8 cellular contexts compared by ENCODE assay signal in the genomic region with DNA sequence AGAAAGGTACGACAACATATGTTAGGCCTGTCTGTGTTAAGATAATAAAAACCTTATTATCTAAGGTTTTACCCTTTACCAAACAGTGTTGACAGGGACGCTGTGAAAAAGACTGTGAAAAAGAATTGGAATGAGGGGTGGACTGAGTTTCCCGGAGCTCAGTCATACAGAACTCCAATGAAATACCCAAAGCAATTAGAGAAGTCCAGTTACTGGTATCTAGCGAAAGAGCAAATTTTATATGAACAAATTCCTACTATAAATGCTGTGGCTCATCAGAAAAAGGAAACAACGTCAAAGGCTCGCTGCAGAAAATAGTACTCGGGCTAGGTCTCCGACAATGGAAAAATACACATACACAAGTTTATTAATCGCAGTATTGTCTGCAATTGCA. TPM values are rescaled to one million over a fixed set of nuclear protein-coding genes. Genes with fewer than 3 reads are reported as not detected.
DNase-seq lines count a peak whose midpoint lies in the region; ATAC-seq and TF ChIP-seq lines count a peak whose summit lies in the region.

No MANE protein-coding gene starts in this region.

- H3K27me3 Mint-ChIP-seq in chondrocyte (ENCODE audit: low read depth) = no peaks in the 10 kb centered on the region

- peak; percentile 3 for ATAC-seq in GM18867 (IDR thresholded peaks at IDR 0.05; ENCODE audit: unreplicated experiment)
- no peak for ATAC-seq in GM19035 (IDR thresholded peaks at IDR 0.05; ENCODE audit: unreplicated experiment)

- peaks cover 6% of the 10 kb centered on the region; the same call in 1 of the 2 replicates for H3K36me3 ChIP-seq in HUES6 (ENCODE audit: control insufficient read depth, insufficient read depth, low read length)
- H3K36me3 ChIP-seq in mucosa of stomach (ENCODE audit: control insufficient read depth, insufficient read depth, low read length) = no peaks in the 10 kb centered on the region

- peak overlapping the region; percentile 96 for H3K4me3 Mint-ChIP-seq in chondrocyte (ENCODE audit: unreplicated experiment)

- peak overlapping the region; percentile 99 for H3K27ac Mint-ChIP-seq in chondrocyte (ENCODE audit: unreplicated experiment)

- intact Hi-C loops in posterior vena cava (cut with DNase I) = no loop called here

- no peaks in the 10 kb centered on the region for H3K9me3 Mint-ChIP-seq in chondrocyte (ENCODE audit: low read depth)

- H3K4me1 Mint-ChIP-seq in chondrocyte (ENCODE audit: low read depth) = peaks cover 36% of the 10 kb centered on the region

- H3K9me3 ChIP-seq in HUES6 (ENCODE audit: control insufficient read depth, insufficient read depth, low read depth, low read length) (no peaks in the 10 kb centered on the region), mucosa of stomach (ENCODE audit: control insufficient read depth, low read length) (no peaks in the 10 kb centered on the region)

- H3K36me3 Mint-ChIP-seq in chondrocyte (ENCODE audit: low read depth) = peaks cover 2% of the 10 kb centered on the region

- peak; percentile 58 for TF ChIP-seq CTCF in chondrocyte (IDR thresholded peaks at IDR 0.05)

- peak overlapping the region; percentile 51; the same call in 1 of the 2 replicates for H3K27ac ChIP-seq in HUES6 (ENCODE audit: low read depth, low read length)

- no peak for DNase-seq in chondrocyte (ENCODE audit: low spot score)
- no peak for DNase-seq in posterior vena cava (ENCODE audit: low spot score)
- no peak for DNase-seq in dermis blood vessel endothelial cell
- DNase-seq in NCI-H2227 treated with DMSO at 0.1 percent for 48 hours (lab: John Stamatoyannopoulos, UW) = no peak

- H3K9ac ChIP-seq in HUES6 (ENCODE audit: low read length) (peak overlapping the region; percentile 93), mucosa of stomach (ENCODE audit: low read length) (peak overlapping the region; percentile 95)

- peak overlapping the region; percentile 93 for H3K4me3 ChIP-seq in HUES6 (ENCODE audit: low read depth, low read length)
- H3K4me3 ChIP-seq in mucosa of stomach (ENCODE audit: low read length) = peak overlapping the region; percentile 96

- H3K4me1 ChIP-seq in HUES6 (ENCODE audit: control insufficient read depth, insufficient read depth, low read length) (no peaks in the 10 kb centered on the region), mucosa of stomach (ENCODE audit: control insufficient read depth, insufficient read depth, low read length) (peaks cover 16% of the 10 kb centered on the region)

- H3K27me3 ChIP-seq in HUES6 (ENCODE audit: control insufficient read depth, insufficient read depth, low read length) (no peaks in the 10 kb centered on the region), mucosa of stomach (ENCODE audit: control insufficient read depth, insufficient read depth, low read length) (no peaks in the 10 kb centered on the region)

RNA-seq across cellular contexts. Expression of gene RBBP5, which starts 0.7 kb away (rescaled TPM):
- 12.4 to 14.4 TPM (median 13.6 TPM) in 3 replicates for total RNA-seq in chondrocyte
- total RNA-seq in posterior vena cava = 10 to 100 TPM in 1 of 2 donors, 1 to 10 TPM in 1; 8.3 to 10.2 TPM
- 23.6 and 24.5 TPM in 2 replicates for total RNA-seq in dermis blood vessel endothelial cell

RNA-seq across cellular contexts. Expression of gene TMEM81, which starts 38.2 kb away (rescaled TPM):
- 2.5 to 3.8 TPM (median 3.7 TPM) in 3 replicates for total RNA-seq in chondrocyte
- 1 to 10 TPM; 1.4 to 1.5 TPM for total RNA-seq in posterior vena cava
- total RNA-seq in dermis blood vessel endothelial cell = 1.2 TPM in 2 replicates
